In genomic region chr2:61177727-61178549, GRCh38 we compare ENCODE assay signal across 8 cellular contexts. TPM values are rescaled to one million over a fixed set of nuclear protein-coding genes. Genes with fewer than 3 reads are reported as not detected.
A peak's percentile ranks its signal among the peaks of the same experiment; 100 is the strongest.
DNase-seq lines count a peak whose midpoint lies in the region; ATAC-seq and TF ChIP-seq lines count a peak whose summit lies in the region.

No MANE protein-coding gene starts in this region.

- H3K4me3 ChIP-seq in HUES6 (ENCODE audit: low read depth, low read length) (peak overlapping the region; percentile 81), mononuclear cell (ENCODE audit: low read length) (peak overlapping the region; percentile 88)

- H3K27ac ChIP-seq in C4-2B (peak overlapping the region; percentile 92), HUES6 (ENCODE audit: low read depth, low read length) (peak overlapping the region; percentile 96)

- H3K9ac ChIP-seq in HUES6 (ENCODE audit: low read length): peak overlapping the region; percentile 92

- intact Hi-C loops in activated CD4-positive, alpha-beta T cell treated with anti-CD3 and anti-CD28 coated beads, Interleukin-2, amount 10 ng/mL, durations not matched to agents 24 days and 14 days (cut with micrococcal nuclease): loop anchor here (1.0 to 5.0 kb wide), 8 partner anchors 33 to 586 kb away; partner anchors contain the start of genes PAPOLG, PEX13, REL and SANBR

- H3K9me3 ChIP-seq in HUES6 (ENCODE audit: control insufficient read depth, insufficient read depth, low read depth, low read length) (no peaks in the 10 kb centered on the region), mononuclear cell (ENCODE audit: low read depth, low read length) (no peaks in the 10 kb centered on the region)

- peak overlapping the region; percentile 95 for H3K4me3 Mint-ChIP-seq in activated CD4-positive, alpha-beta T cell treated with anti-CD3 and anti-CD28 coated beads, Interleukin-2, amount 10 ng/mL, durations not matched to agents 24 days and 14 days
- H3K4me3 Mint-ChIP-seq in stimulated activated naive CD8-positive, alpha-beta T cell treated with anti-CD3 and anti-CD28 coated beads, Interleukin-15, Interleukin-2, amounts not matched to agents 100 ng/mL and 50 ng/mL, for 24 hours: peak overlapping the region; percentile 95

- H3K36me3 Mint-ChIP-seq in activated CD4-positive, alpha-beta T cell treated with anti-CD3 and anti-CD28 coated beads, Interleukin-2, amount 10 ng/mL, durations not matched to agents 24 days and 14 days (ENCODE audit: low read depth): peaks cover 41% of the 10 kb centered on the region
- peaks cover 40% of the 10 kb centered on the region for H3K36me3 Mint-ChIP-seq in stimulated activated naive CD8-positive, alpha-beta T cell treated with anti-CD3 and anti-CD28 coated beads, Interleukin-15, Interleukin-2, amounts not matched to agents 100 ng/mL and 50 ng/mL, for 24 hours (ENCODE audit: low read depth)

- H3K4me1 ChIP-seq in HUES6 (ENCODE audit: control insufficient read depth, insufficient read depth, low read length) (peaks cover 25% of the 10 kb centered on the region), mononuclear cell (ENCODE audit: insufficient read depth, low read length) (peaks cover 50% of the 10 kb centered on the region)

- peaks cover 54% of the 10 kb centered on the region for H3K4me1 Mint-ChIP-seq in activated CD4-positive, alpha-beta T cell treated with anti-CD3 and anti-CD28 coated beads, Interleukin-2, amount 10 ng/mL, durations not matched to agents 24 days and 14 days
- peaks cover 56% of the 10 kb centered on the region for H3K4me1 Mint-ChIP-seq in stimulated activated naive CD8-positive, alpha-beta T cell treated with anti-CD3 and anti-CD28 coated beads, Interleukin-15, Interleukin-2, amounts not matched to agents 100 ng/mL and 50 ng/mL, for 24 hours (ENCODE audit: low read depth)

- H3K9me3 Mint-ChIP-seq in activated CD4-positive, alpha-beta T cell treated with anti-CD3 and anti-CD28 coated beads, Interleukin-2, amount 10 ng/mL, durations not matched to agents 24 days and 14 days: no peaks in the 10 kb centered on the region
- no peaks in the 10 kb centered on the region for H3K9me3 Mint-ChIP-seq in stimulated activated naive CD8-positive, alpha-beta T cell treated with anti-CD3 and anti-CD28 coated beads, Interleukin-15, Interleukin-2, amounts not matched to agents 100 ng/mL and 50 ng/mL, for 24 hours

- H3K27me3 ChIP-seq in HUES6 (ENCODE audit: control insufficient read depth, insufficient read depth, low read length) (peaks cover 9% of the 10 kb centered on the region), mononuclear cell (ENCODE audit: insufficient read depth, low read length) (no peaks in the 10 kb centered on the region)

- DNase-seq in activated CD4-positive, alpha-beta T cell treated with anti-CD3 and anti-CD28 coated beads, Interleukin-2, amount 10 ng/mL, durations not matched to agents 24 days and 14 days: peak; percentile 84
- DNase-seq in effector CD8-positive, alpha-beta T cell (lab: John Stamatoyannopoulos, UW): peak; percentile 33
- no peak for DNase-seq in hippocampal formation (lab: John Stamatoyannopoulos, UW)

- H3K27ac Mint-ChIP-seq in activated CD4-positive, alpha-beta T cell treated with anti-CD3 and anti-CD28 coated beads, Interleukin-2, amount 10 ng/mL, durations not matched to agents 24 days and 14 days: peak overlapping the region; percentile 97
- peak overlapping the region; percentile 96 for H3K27ac Mint-ChIP-seq in stimulated activated naive CD8-positive, alpha-beta T cell treated with anti-CD3 and anti-CD28 coated beads, Interleukin-15, Interleukin-2, amounts not matched to agents 100 ng/mL and 50 ng/mL, for 24 hours

- TF ChIP-seq CTCF in C4-2B (conservative IDR thresholded peaks at IDR 0.05): no peak

- peak; percentile 19 for ATAC-seq in GM19397 (IDR thresholded peaks at IDR 0.05; ENCODE audit: unreplicated experiment)

- H3K36me3 ChIP-seq in HUES6 (ENCODE audit: control insufficient read depth, insufficient read depth, low read length): peaks cover 41% of the 10 kb centered on the region

- peaks cover 9% of the 10 kb centered on the region for H3K27me3 Mint-ChIP-seq in activated CD4-positive, alpha-beta T cell treated with anti-CD3 and anti-CD28 coated beads, Interleukin-2, amount 10 ng/mL, durations not matched to agents 24 days and 14 days
- no peaks in the 10 kb centered on the region for H3K27me3 Mint-ChIP-seq in stimulated activated naive CD8-positive, alpha-beta T cell treated with anti-CD3 and anti-CD28 coated beads, Interleukin-15, Interleukin-2, amounts not matched to agents 100 ng/mL and 50 ng/mL, for 24 hours

RNA-seq across cellular contexts. Expression of gene C2orf74, which starts 15.9 kb away (rescaled TPM):
- 5.7 and 8.7 TPM in 2 replicates for total RNA-seq in activated CD4-positive, alpha-beta T cell treated with anti-CD3 and anti-CD28 coated beads, Interleukin-2, amount 10 ng/mL, durations not matched to agents 24 days and 14 days
- 3.8 TPM for total RNA-seq in mononuclear cell

Comparison
In these comparisons a context has a peak if more than half of its experiments do, and no peak if none do; other contexts are left out.
1. DNase-seq: peak in activated CD4-positive, alpha-beta T cell treated with anti-CD3 and anti-CD28 coated beads, Interleukin-2, amount 10 ng/mL, durations not matched to agents 24 days and 14 days (single experiment) and effector CD8-positive, alpha-beta T cell (single experiment); none in hippocampal formation (0 of 2).